35 cellular contexts compared by ENCODE assay signal in genomic region chr2:232586943-232587342, GRCh38. TPM values are rescaled to one million over a fixed set of nuclear protein-coding genes. Genes with fewer than 3 reads are reported as not detected.
"Had no signal": no experiment of that assay in that cellular context is flagged by ENCODE, and none has a peak within 500 bp of the region (broad histone marks: within the 10 kb centered on the region; RNA-seq: fewer than 3 reads in every experiment).

No MANE protein-coding gene starts in this region.

- H3K9me3 Mint-ChIP-seq: immature natural killer cell; natural killer cell treated with Interleukin-12 subunit alpha and Interleukin-12 subunit beta and Interleukin-15 and Interleukin-18, amount 100 ng/mL, for 72 hours; neural crest cell; stimulated activated naive CD8-positive, alpha-beta T cell treated with anti-CD3 and anti-CD28 coated beads, Interleukin-15, amount 100 ng/mL, for 72 hours had no signal

- H3K36me3 ChIP-seq: pancreas, right lobe of liver had no signal

- ATAC-seq: left colon; stimulated activated naive CD8-positive, alpha-beta T cell treated with anti-CD3 and anti-CD28 coated beads, Interleukin-15, amount 100 ng/mL, for 72 hours had no signal

- H3K4me1 Mint-ChIP-seq: immature natural killer cell; memory B cell; mesothelial cell of epicardium; naive B cell; neural crest cell; stimulated activated naive CD8-positive, alpha-beta T cell treated with anti-CD3 and anti-CD28 coated beads, Interleukin-15, amount 100 ng/mL, for 72 hours had no signal

- H3K27me3 Mint-ChIP-seq: memory B cell; naive B cell; natural killer cell treated with Interleukin-12 subunit alpha and Interleukin-12 subunit beta and Interleukin-15 and Interleukin-18, amount 100 ng/mL, for 72 hours; stimulated activated naive CD8-positive, alpha-beta T cell treated with anti-CD3 and anti-CD28 coated beads, Interleukin-15, amount 100 ng/mL, for 72 hours had no signal

- H3K4me2 ChIP-seq: smooth muscle cell had no signal

- H3K4me3 Mint-ChIP-seq: immature natural killer cell; memory B cell; mesothelial cell of epicardium; naive B cell; natural killer cell treated with Interleukin-12 subunit alpha and Interleukin-12 subunit beta and Interleukin-15 and Interleukin-18, amount 100 ng/mL, for 72 hours; neural crest cell; stimulated activated naive CD8-positive, alpha-beta T cell treated with anti-CD3 and anti-CD28 coated beads, Interleukin-15, amount 100 ng/mL, for 72 hours had no signal

- H3K27ac ChIP-seq: heart right ventricle, left ventricle myocardium inferior, neutrophil, pancreas, right lobe of liver, suprapubic skin had no signal

- DNase-seq: cerebellar nuclear complex; cortex of kidney; dorsolateral prefrontal cortex; effector memory CD4-positive, alpha-beta T cell; erythroblast; esophagus squamous epithelium; foreskin melanocyte; glutamatergic neuron; heart right ventricle; hippocampal formation; immature natural killer cell; islet precursor cell; kidney glomerular epithelial cell; left colon; left ventricle myocardium inferior; mucosa of descending colon; naive B cell; pancreas; right lobe of liver; stimulated activated CD4-positive, alpha-beta T cell treated with anti-CD3 and anti-CD28 coated beads, Interleukin-12 subunit alpha, Interleukin-12 subunit beta, amount 100 ng/mL, for 4 hours; stimulated activated CD4-positive, alpha-beta T cell treated with anti-CD3 and anti-CD28 coated beads, Interleukin-1b, Interleukin-23, amount 100 ng/mL, for 48 hours; stimulated activated CD4-positive, alpha-beta T cell treated with anti-CD3 and anti-CD28 coated beads, Interleukin-4, amount 100 ng/mL, for 1 hour; stimulated activated CD8-positive, alpha-beta memory T cell treated with anti-CD3 and anti-CD28 coated beads, Interleukin-4, amount 100 ng/mL, for 48 hours; stimulated activated naive CD4-positive, alpha-beta T cell; stimulated activated naive CD8-positive, alpha-beta T cell treated with anti-CD3 and anti-CD28 coated beads, Interleukin-15, amount 100 ng/mL, for 72 hours; trophoblast cell had no signal

- H3K27ac Mint-ChIP-seq: memory B cell; mesothelial cell of epicardium; natural killer cell treated with Interleukin-12 subunit alpha and Interleukin-12 subunit beta and Interleukin-15 and Interleukin-18, amount 100 ng/mL, for 72 hours; stimulated activated naive CD8-positive, alpha-beta T cell treated with anti-CD3 and anti-CD28 coated beads, Interleukin-15, amount 100 ng/mL, for 72 hours had no signal

- H3K4me3 ChIP-seq: dorsolateral prefrontal cortex, esophagus squamous epithelium, heart right ventricle, left ventricle myocardium inferior, lung, mucosa of descending colon, pancreas, right lobe of liver, smooth muscle cell, suprapubic skin had no signal

- H3K27me3 ChIP-seq: dorsolateral prefrontal cortex, esophagus squamous epithelium, heart right ventricle, neutrophil, pancreas, right lobe of liver, suprapubic skin had no signal

- H3K36me3 Mint-ChIP-seq: natural killer cell treated with Interleukin-12 subunit alpha and Interleukin-12 subunit beta and Interleukin-15 and Interleukin-18, amount 100 ng/mL, for 72 hours had no signal

RNA-seq across cellular contexts. Expression of gene CHRNG, which starts 47.5 kb away (rescaled TPM):
- polyA plus RNA-seq: heart right ventricle, immature natural killer cell, lung, pancreas, smooth muscle cell, urinary bladder had no signal
